26 cellular contexts compared by ENCODE assay signal in genomic region chr12:43281563-43281962, GRCh38.
DNase-seq lines count a peak whose midpoint lies in the region; ATAC-seq and TF ChIP-seq lines count a peak whose summit lies in the region.
"Had no signal": no experiment of that assay in that cellular context is flagged by ENCODE, and none has a peak within 500 bp of the region (broad histone marks: within the 10 kb centered on the region; RNA-seq: fewer than 3 reads in every experiment).

No MANE protein-coding gene starts in this region.

- H3K9me3 Mint-ChIP-seq in mesothelial cell of epicardium (peaks cover 7% of the 10 kb centered on the region), type B pancreatic cell (no peaks in the 10 kb centered on the region)
- H3K9me3 Mint-ChIP-seq: activated CD8-positive, alpha-beta T cell treated with anti-CD3 and anti-CD28 coated beads for 36 hours; activated T-helper 17 cell treated with anti-CD3 and anti-CD28 coated beads, Interleukin-2, amount 50 U/mL, for 72 hours had no signal

- H3K79me1 ChIP-seq in trophoblast cell (ENCODE audit: low read length): no peaks in the 10 kb centered on the region

- no peaks in the 10 kb centered on the region for H3K36me3 Mint-ChIP-seq in mesothelial cell of epicardium
- peaks cover 3% of the 10 kb centered on the region for H3K36me3 Mint-ChIP-seq in type B pancreatic cell
- H3K36me3 Mint-ChIP-seq: activated naive CD4-positive, alpha-beta T cell treated with anti-CD3 and anti-CD28 coated beads, Interleukin-2, amount 50 U/mL, for 72 hours; CD14-positive monocyte had no signal

- no peak overlapping the region for H3K4me3 ChIP-seq in trophoblast cell (ENCODE audit: low read depth, low read length)
- H3K4me3 ChIP-seq: psoas muscle, sigmoid colon, tibial nerve had no signal

- no peak overlapping the region for H3K23ac ChIP-seq in trophoblast cell (ENCODE audit: low read length)

- peak; percentile 4 for DNase-seq in DMS 273 (lab: John Stamatoyannopoulos, UW; ENCODE audit: unreplicated experiment)
- no peak for DNase-seq in DMS 273 treated with DMSO at 0.1 percent for 48 hours (lab: John Stamatoyannopoulos, UW)
- peak; percentile 51 for DNase-seq in ecto neural progenitor cell (ENCODE audit: low spot score)
- no peak for DNase-seq in mesothelial cell of epicardium (ENCODE audit: low spot score in 2 of 2, unreplicated experiment in 2 of 2)
- DNase-seq in type B pancreatic cell (ENCODE audit: extremely low spot score, unreplicated experiment): no peak
- DNase-seq in trophoblast cell: no peak
- no peak for DNase-seq in activated gamma-delta T cell (lab: John Stamatoyannopoulos, UW)
- DNase-seq: activated CD4-positive, alpha-beta T cell treated with anti-CD3 and anti-CD28 coated beads for 36 hours; activated CD8-positive, alpha-beta T cell treated with anti-CD3 and anti-CD28 coated beads for 36 hours; amygdala; KBM-7; NCI-H1105; NCI-H187; NCI-H526 treated with DMSO at 0.1 percent for 48 hours; occipital lobe; psoas muscle; SIG-M5; sigmoid colon; stimulated activated CD4-positive, alpha-beta T cell treated with anti-CD3 and anti-CD28 coated beads, Interleukin-4, amount 100 ng/mL, for 1 hour; T-helper 9 cell had no signal

- no peak overlapping the region for H3K4ac ChIP-seq in trophoblast cell (ENCODE audit: low read depth, low read length)

- no peaks in the 10 kb centered on the region for H3K9me3 ChIP-seq in trophoblast cell (ENCODE audit: insufficient read depth, low read depth, low read length)
- H3K9me3 ChIP-seq: psoas muscle, sigmoid colon, tibial nerve had no signal

- no peaks in the 10 kb centered on the region for H3K27me3 ChIP-seq in trophoblast cell (ENCODE audit: insufficient read depth, low read length)
- H3K27me3 ChIP-seq: sigmoid colon, tibial nerve had no signal

- H4K91ac ChIP-seq in trophoblast cell (ENCODE audit: low read depth, low read length): no peak overlapping the region

- no peak overlapping the region for H3K27ac ChIP-seq in trophoblast cell (ENCODE audit: low read depth, low read length)
- H3K27ac ChIP-seq: 22Rv1, psoas muscle, sigmoid colon had no signal

- H2BK120ac ChIP-seq in trophoblast cell (ENCODE audit: insufficient read depth, low read length, poor library complexity): no peak overlapping the region

- no peak overlapping the region for H2AFZ ChIP-seq in trophoblast cell (ENCODE audit: insufficient read depth, low read length, poor library complexity)

- no peak overlapping the region for H4K8ac ChIP-seq in trophoblast cell (ENCODE audit: low read depth, low read length)

- H3K27ac Mint-ChIP-seq in mesothelial cell of epicardium (peak overlapping the region; percentile 73), type B pancreatic cell (no peak overlapping the region)
- H3K27ac Mint-ChIP-seq: activated CD4-positive, alpha-beta T cell treated with anti-CD3 and anti-CD28 coated beads for 36 hours; activated CD8-positive, alpha-beta T cell treated with anti-CD3 and anti-CD28 coated beads for 36 hours; activated naive CD4-positive, alpha-beta T cell treated with anti-CD3 and anti-CD28 coated beads, Interleukin-2, amount 50 U/mL, for 72 hours; activated T-helper 17 cell treated with anti-CD3 and anti-CD28 coated beads, Interleukin-2, amount 50 U/mL, for 72 hours; CD14-positive monocyte had no signal

- H3K9ac ChIP-seq in trophoblast cell (ENCODE audit: low read length): no peak overlapping the region

- ATAC-seq in GM19351 (IDR thresholded peaks at IDR 0.05; ENCODE audit: unreplicated experiment): no peak
- ATAC-seq: activated CD4-positive, alpha-beta T cell treated with anti-CD3 and anti-CD28 coated beads for 36 hours; activated CD8-positive, alpha-beta T cell treated with anti-CD3 and anti-CD28 coated beads for 36 hours; activated naive CD4-positive, alpha-beta T cell treated with anti-CD3 and anti-CD28 coated beads, Interleukin-2, amount 50 U/mL, for 72 hours; activated T-helper 17 cell treated with anti-CD3 and anti-CD28 coated beads, Interleukin-2, amount 50 U/mL, for 72 hours; psoas muscle had no signal

- no peak overlapping the region for H3K4me3 Mint-ChIP-seq in mesothelial cell of epicardium
- peak overlapping the region; percentile 7 for H3K4me3 Mint-ChIP-seq in type B pancreatic cell
- H3K4me3 Mint-ChIP-seq: activated CD4-positive, alpha-beta T cell treated with anti-CD3 and anti-CD28 coated beads for 36 hours; activated CD8-positive, alpha-beta T cell treated with anti-CD3 and anti-CD28 coated beads for 36 hours; activated T-helper 17 cell treated with anti-CD3 and anti-CD28 coated beads, Interleukin-2, amount 50 U/mL, for 72 hours had no signal

- TF ChIP-seq CTCF in mesothelial cell of epicardium (IDR thresholded peaks at IDR 0.05; ENCODE audit: unreplicated experiment) (no peak), type B pancreatic cell (conservative IDR thresholded peaks at IDR 0.05) (no peak)

- H3K27me3 Mint-ChIP-seq in mesothelial cell of epicardium (ENCODE audit: low read depth) (no peaks in the 10 kb centered on the region), type B pancreatic cell (no peaks in the 10 kb centered on the region)
- H3K27me3 Mint-ChIP-seq: activated CD4-positive, alpha-beta T cell treated with anti-CD3 and anti-CD28 coated beads for 36 hours; activated CD8-positive, alpha-beta T cell treated with anti-CD3 and anti-CD28 coated beads for 36 hours; activated T-helper 17 cell treated with anti-CD3 and anti-CD28 coated beads, Interleukin-2, amount 50 U/mL, for 72 hours had no signal

- no peak overlapping the region for H2BK5ac ChIP-seq in trophoblast cell (ENCODE audit: low read depth, low read length, poor library complexity)

- no peaks in the 10 kb centered on the region for H3K79me2 ChIP-seq in trophoblast cell (ENCODE audit: control insufficient read depth, insufficient read depth, low read length, poor library complexity)

- no peak overlapping the region for H2AK5ac ChIP-seq in trophoblast cell (ENCODE audit: low read length)

- H4K12ac ChIP-seq in trophoblast cell (ENCODE audit: low read depth, low read length): no peak overlapping the region

- H3K14ac ChIP-seq in trophoblast cell (ENCODE audit: low read length): no peak overlapping the region

- no CpG with 5 or more reads among the region's 3 CpGs for WGBS in trophoblast cell (ENCODE audit: extremely low coverage, insufficient coverage, insufficient read length)

- no peaks in the 10 kb centered on the region for H3K4me1 ChIP-seq in trophoblast cell (ENCODE audit: control insufficient read depth in 1 of 2, insufficient read depth in 2 of 2, low read length in 2 of 2)
- H3K4me1 ChIP-seq: psoas muscle, sigmoid colon had no signal

- H3K4me2 ChIP-seq in trophoblast cell (ENCODE audit: low read length): no peak overlapping the region

- no peak overlapping the region for H3K18ac ChIP-seq in trophoblast cell (ENCODE audit: low read length)

- H2BK12ac ChIP-seq in trophoblast cell (ENCODE audit: low read length): no peak overlapping the region

- no peaks in the 10 kb centered on the region for H3K36me3 ChIP-seq in trophoblast cell (ENCODE audit: control insufficient read depth in 1 of 2, insufficient read depth in 2 of 2, low read length in 2 of 2)
- H3K36me3 ChIP-seq: sigmoid colon, tibial nerve had no signal

- H3K4me1 Mint-ChIP-seq in mesothelial cell of epicardium (peaks cover 54% of the 10 kb centered on the region), type B pancreatic cell (ENCODE audit: unreplicated experiment) (peaks cover 20% of the 10 kb centered on the region)
- H3K4me1 Mint-ChIP-seq: activated CD4-positive, alpha-beta T cell treated with anti-CD3 and anti-CD28 coated beads for 36 hours; activated T-helper 17 cell treated with anti-CD3 and anti-CD28 coated beads, Interleukin-2, amount 50 U/mL, for 72 hours; CD14-positive monocyte had no signal

Comparison
In these comparisons a context has a peak if more than half of its experiments do, and no peak if none do; other contexts are left out.
1. DNase-seq: peak in DMS 273 (single experiment) and ecto neural progenitor cell (single experiment); none in DMS 273 treated with DMSO at 0.1 percent for 48 hours (single experiment), mesothelial cell of epicardium (0 of 2), type B pancreatic cell (single experiment), trophoblast cell (0 of 2) and activated gamma-delta T cell (single experiment).